ENCODE assay signal across 29 cellular contexts in genomic region chr6:8269856-8270454, GRCh38.
"Had no signal": no experiment of that assay in that cellular context is flagged by ENCODE, and none has a peak within 500 bp of the region (broad histone marks: within the 10 kb centered on the region; RNA-seq: fewer than 3 reads in every experiment).

No MANE protein-coding gene starts in this region.

- H3K27ac ChIP-seq: pancreas, psoas muscle, testis, vagina, WERI-Rb-1 had no signal

- H3K36me3 ChIP-seq: pancreas, vagina, WERI-Rb-1 had no signal

- H3K4me1 Mint-ChIP-seq: activated naive CD8-positive, alpha-beta T cell treated with anti-CD3 and anti-CD28 coated beads, Interleukin-2, amount 50 U/mL, for 24 hours had no signal

- H3K27me3 ChIP-seq: pancreas, testis, vagina had no signal

- DNase-seq: activated CD4-positive, alpha-beta T cell treated with anti-CD3 and anti-CD28 coated beads, Interleukin-2, amount 50 U/mL, for 1 hour; activated CD4-positive, CD25-positive, alpha-beta regulatory T cell treated with anti-CD3 and anti-CD28 coated beads, Interleukin-2, amount 50 U/mL, for 72 hours; activated CD8-positive, alpha-beta T cell treated with anti-CD3 and anti-CD28 coated beads, Interleukin-2, amount 10 ng/mL, durations not matched to agents 7 days and 5 days; activated gamma-delta T cell; activated naive CD4-positive, alpha-beta T cell treated with anti-CD3 and anti-CD28 coated beads, Interleukin-2, amount 50 U/mL, for 16 hours; activated naive CD8-positive, alpha-beta T cell treated with anti-CD3 and anti-CD28 coated beads, Interleukin-2, amount 50 U/mL, for 24 hours; anterior cingulate cortex; effector CD8-positive, alpha-beta T cell; glutamatergic neuron; hippocampal formation; kidney glomerular epithelial cell; left ventricle myocardium superior; mammary epithelial cell; midbrain; pancreas; psoas muscle; small intestine; stimulated activated CD4-positive, alpha-beta T cell treated with anti-CD3 and anti-CD28 coated beads, Interleukin-15, amount 100 ng/mL, for 24 hours; stimulated activated CD4-positive, alpha-beta T cell treated with anti-CD3 and anti-CD28 coated beads, Interleukin-2, amount 100 ng/mL, for 48 hours; stimulated activated naive CD4-positive, alpha-beta T cell; testis; trophoblast cell; WERI-Rb-1 had no signal

- H3K27me3 Mint-ChIP-seq: activated naive CD8-positive, alpha-beta T cell treated with anti-CD3 and anti-CD28 coated beads, Interleukin-2, amount 50 U/mL, for 24 hours; brain; dendritic cell treated with granulocyte-macrophage colony-stimulating factor and Interleukin-4, amounts not matched to agents 40 ng/mL and 50 ng/mL, for 4 days had no signal

- H3K36me3 Mint-ChIP-seq: brain had no signal

- H3K9me3 ChIP-seq: pancreas, psoas muscle, testis, vagina had no signal

- H3K4me3 Mint-ChIP-seq: activated CD8-positive, alpha-beta T cell treated with anti-CD3 and anti-CD28 coated beads, Interleukin-2, amount 10 ng/mL, durations not matched to agents 7 days and 5 days; activated naive CD8-positive, alpha-beta T cell treated with anti-CD3 and anti-CD28 coated beads, Interleukin-2, amount 50 U/mL, for 24 hours; activated T-helper 1 cell treated with anti-CD3 and anti-CD28 coated beads, Interleukin-12 subunit alpha, Interleukin-12 subunit beta, Interleukin-2, Interleukin-4 antibody, amounts not matched to agents 30 ng/mL and 10 ng/mL and 1 ng/mL, durations not matched to agents 14 hours and 24 hours and 36 hours; brain; dendritic cell treated with granulocyte-macrophage colony-stimulating factor and Interleukin-4, amounts not matched to agents 40 ng/mL and 50 ng/mL, for 4 days; nephron had no signal

- H3K9me3 Mint-ChIP-seq: brain had no signal

- H3K4me1 ChIP-seq: pancreas, psoas muscle, testis, vagina had no signal

- ATAC-seq: activated CD8-positive, alpha-beta T cell treated with anti-CD3 and anti-CD28 coated beads, Interleukin-2, amount 10 ng/mL, durations not matched to agents 7 days and 5 days; activated naive CD8-positive, alpha-beta T cell treated with anti-CD3 and anti-CD28 coated beads, Interleukin-2, amount 50 U/mL, for 24 hours; left ventricle myocardium superior; pancreas; psoas muscle; sciatic nerve had no signal

- H3K4me3 ChIP-seq: pancreas, psoas muscle, testis, vagina had no signal

- H3K27ac Mint-ChIP-seq: activated CD8-positive, alpha-beta T cell treated with anti-CD3 and anti-CD28 coated beads, Interleukin-2, amount 10 ng/mL, durations not matched to agents 7 days and 5 days; activated naive CD8-positive, alpha-beta T cell treated with anti-CD3 and anti-CD28 coated beads, Interleukin-2, amount 50 U/mL, for 24 hours; activated T-helper 1 cell treated with anti-CD3 and anti-CD28 coated beads, Interleukin-12 subunit alpha, Interleukin-12 subunit beta, Interleukin-2, Interleukin-4 antibody, amounts not matched to agents 30 ng/mL and 10 ng/mL and 1 ng/mL, durations not matched to agents 14 hours and 24 hours and 36 hours; dendritic cell treated with granulocyte-macrophage colony-stimulating factor and Interleukin-4, amounts not matched to agents 40 ng/mL and 50 ng/mL, for 4 days had no signal
